22 cellular contexts compared by ENCODE assay signal in the genomic region with DNA sequence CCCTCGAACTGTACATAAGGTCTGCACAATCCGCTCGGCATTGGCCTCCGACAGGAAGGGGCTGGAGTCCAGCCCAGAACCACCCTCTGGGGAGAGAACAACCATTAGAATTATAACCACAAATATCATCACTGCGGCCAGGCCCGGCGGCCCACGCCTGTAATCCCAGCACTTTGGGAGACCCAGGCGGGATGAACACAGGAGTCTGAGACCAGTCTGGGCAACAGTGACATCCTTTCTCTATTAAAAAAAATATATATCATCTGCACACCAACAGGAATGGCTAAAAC.
"Had no signal": no experiment of that assay in that cellular context is flagged by ENCODE, and none has a peak within 500 bp of the region (broad histone marks: within the 10 kb centered on the region; RNA-seq: fewer than 3 reads in every experiment).

No MANE protein-coding gene starts in this region.

- ATAC-seq: activated CD4-positive, CD25-positive, alpha-beta regulatory T cell treated with anti-CD3 and anti-CD28 coated beads, Interleukin-2, amount 50 U/mL, for 24 hours; activated CD8-positive, alpha-beta T cell treated with anti-CD3 and anti-CD28 coated beads, Interleukin-2, amount 10 ng/mL, durations not matched to agents 7 days and 5 days; activated T-cell treated with anti-CD3 and anti-CD28 coated beads, Interleukin-2, amount 50 U/mL, for 4 hours; mucosa of descending colon; naive thymus-derived CD4-positive, alpha-beta T cell had no signal

- H3K36me3 ChIP-seq: neural progenitor cell, ovary had no signal

- H3K4me3 ChIP-seq: adrenal gland, dorsolateral prefrontal cortex, mucosa of descending colon, neural progenitor cell, ovary, skin epidermis, suprapubic skin had no signal

- DNase-seq: activated CD4-positive, alpha-beta T cell treated with anti-CD3 and anti-CD28 coated beads, Interleukin-2, amount 10 ng/mL, durations not matched to agents 7 days and 5 days; activated CD8-positive, alpha-beta memory T cell treated with anti-CD3 and anti-CD28 coated beads, Interleukin-2, amount 50 U/mL, for 4 hours; activated CD8-positive, alpha-beta T cell treated with anti-CD3 and anti-CD28 coated beads, Interleukin-2, amount 10 ng/mL, durations not matched to agents 7 days and 5 days; activated effector memory CD4-positive, alpha-beta T cell treated with Interleukin-2 at 50 U/mL for 16 hours; activated naive CD4-positive, alpha-beta T cell treated with anti-CD3 and anti-CD28 coated beads, Interleukin-2, amount 50 U/mL, for 16 hours; activated T-cell treated with anti-CD3 and anti-CD28 coated beads, Interleukin-2, amount 50 U/mL, for 4 hours; adrenal gland; caudate nucleus; dorsolateral prefrontal cortex; foreskin melanocyte; head of caudate nucleus; mesenchymal stem cell; mucosa of descending colon; naive thymus-derived CD4-positive, alpha-beta T cell; ovary; stimulated activated CD4-positive, alpha-beta T cell treated with anti-CD3 and anti-CD28 coated beads, Interleukin-15, amount 100 ng/mL, for 24 hours; stimulated activated CD4-positive, alpha-beta T cell treated with anti-CD3 and anti-CD28 coated beads, Interleukin-2, amount 100 ng/mL, for 48 hours; T-helper 1 cell had no signal

- H3K4me1 ChIP-seq: adrenal gland, neural progenitor cell, suprapubic skin had no signal

- H3K27me3 ChIP-seq: adrenal gland, dorsolateral prefrontal cortex, neural progenitor cell, ovary, suprapubic skin had no signal

- H3K9me3 ChIP-seq: adrenal gland, mucosa of descending colon, ovary, suprapubic skin had no signal

- H3K27ac ChIP-seq: neural progenitor cell, ovary, suprapubic skin had no signal
